26 cellular contexts compared by ENCODE assay signal in genomic region chr3:81920805-81921204, GRCh38.
DNase-seq lines count a peak whose midpoint lies in the region; ATAC-seq and TF ChIP-seq lines count a peak whose summit lies in the region.
"Had no signal": no experiment of that assay in that cellular context is flagged by ENCODE, and none has a peak within 500 bp of the region (broad histone marks: within the 10 kb centered on the region; RNA-seq: fewer than 3 reads in every experiment).

No MANE protein-coding gene starts in this region.

- ATAC-seq in aorta (ENCODE audit: low FRiP score) (no peak), HG03196 (IDR thresholded peaks at IDR 0.05; ENCODE audit: unreplicated experiment) (no peak)
- ATAC-seq: activated CD4-positive, CD25-positive, alpha-beta regulatory T cell treated with anti-CD3 and anti-CD28 coated beads, Interleukin-2, amount 50 U/mL, for 24 hours; activated naive CD4-positive, alpha-beta T cell treated with anti-CD3 and anti-CD28 coated beads, Interleukin-2, amount 50 U/mL, for 72 hours; GM12878; naive thymus-derived CD4-positive, alpha-beta T cell; pancreas; right lobe of liver had no signal

- WGBS in aorta, 2 donors, result 24 to 38% methylated on average over 1 of the region's 1 CpG

- TF ChIP-seq CTCF in fibroblast of mammary gland (conservative IDR thresholded peaks at IDR 0.05; ENCODE audit: control insufficient read depth, insufficient read depth, low read depth, low read length), result no peak

- DNase-seq in NCI-H345 (lab: John Stamatoyannopoulos, UW), result peak; percentile 2
- no peak for DNase-seq in NCI-H345 treated with DMSO at 0.1 percent for 48 hours (lab: John Stamatoyannopoulos, UW; ENCODE audit: unreplicated experiment)
- peak; percentile 81 for DNase-seq in NCI-H2171 treated with DMSO at 0.1 percent for 48 hours (lab: John Stamatoyannopoulos, UW)
- peak; percentile 33 for DNase-seq in fibroblast of mammary gland (ENCODE audit: low read depth)
- no peak for DNase-seq in aorta
- DNase-seq in NCI-H1417 (lab: John Stamatoyannopoulos, UW), result no peak
- no peak for DNase-seq in substantia nigra (lab: John Stamatoyannopoulos, UW)
- DNase-seq: Calu3; foreskin melanocyte; GF-D8; H7; hypothalamus; kidney; naive thymus-derived CD4-positive, alpha-beta T cell; NCI-H187; NCI-H82; pancreas; Peyer's patch; right lobe of liver; stimulated activated naive CD4-positive, alpha-beta T cell; T1000 had no signal

- H3K4me1 ChIP-seq in aorta (ENCODE audit: control insufficient read depth in 1 of 2, insufficient read depth in 2 of 2, low read length in 2 of 2), result no peaks in the 10 kb centered on the region
- H3K4me1 ChIP-seq: BLaER1, pancreas, Peyer's patch, right lobe of liver had no signal

- peaks cover 0 to 2% of the 10 kb centered on the region in 2 donors for H3K27me3 ChIP-seq in aorta (ENCODE audit: control insufficient read depth in 1 of 2, insufficient read depth in 2 of 2, low read length in 1 of 2)
- H3K27me3 ChIP-seq: BLaER1, pancreas, Peyer's patch, right lobe of liver had no signal

- H3K4me3 ChIP-seq in fibroblast of mammary gland (ENCODE audit: control insufficient read depth, low read depth, low read length) (no peak overlapping the region), aorta (ENCODE audit: low read length in 2 of 2) (no peak overlapping the region)
- H3K4me3 ChIP-seq: BLaER1, GM12878, pancreas, Peyer's patch, right lobe of liver had no signal

- H3K9me3 ChIP-seq in aorta (ENCODE audit: control insufficient read depth, low read length), result peaks cover 3% of the 10 kb centered on the region
- H3K9me3 ChIP-seq: BLaER1, pancreas, Peyer's patch, right lobe of liver had no signal

- H3K27ac ChIP-seq in aorta (ENCODE audit: low read depth in 1 of 2, low read length in 2 of 2) (no peak overlapping the region), substantia nigra (ENCODE audit: low read depth, low read length, poor library complexity, severe bottlenecking) (no peak overlapping the region)
- H3K27ac ChIP-seq: BLaER1, pancreas, Peyer's patch, right lobe of liver had no signal

- no peaks in the 10 kb centered on the region for H3K36me3 ChIP-seq in aorta (ENCODE audit: control insufficient read depth in 1 of 2, insufficient read depth in 2 of 2, low read length in 1 of 2)
- H3K36me3 ChIP-seq: BLaER1, pancreas, Peyer's patch, right lobe of liver had no signal

- intact Hi-C loops in aorta (cut with DNase I), result no loop called here

Comparison
In these comparisons a context has a peak if more than half of its experiments do, and no peak if none do; other contexts are left out.
1. DNase-seq: peak in NCI-H345 (single experiment), NCI-H2171 treated with DMSO at 0.1 percent for 48 hours (single experiment) and fibroblast of mammary gland (single experiment); none in NCI-H345 treated with DMSO at 0.1 percent for 48 hours (single experiment), aorta (0 of 2), NCI-H1417 (0 of 3) and substantia nigra (0 of 49).